ENCODE assay signal across 1 cellular context in the genomic region with DNA sequence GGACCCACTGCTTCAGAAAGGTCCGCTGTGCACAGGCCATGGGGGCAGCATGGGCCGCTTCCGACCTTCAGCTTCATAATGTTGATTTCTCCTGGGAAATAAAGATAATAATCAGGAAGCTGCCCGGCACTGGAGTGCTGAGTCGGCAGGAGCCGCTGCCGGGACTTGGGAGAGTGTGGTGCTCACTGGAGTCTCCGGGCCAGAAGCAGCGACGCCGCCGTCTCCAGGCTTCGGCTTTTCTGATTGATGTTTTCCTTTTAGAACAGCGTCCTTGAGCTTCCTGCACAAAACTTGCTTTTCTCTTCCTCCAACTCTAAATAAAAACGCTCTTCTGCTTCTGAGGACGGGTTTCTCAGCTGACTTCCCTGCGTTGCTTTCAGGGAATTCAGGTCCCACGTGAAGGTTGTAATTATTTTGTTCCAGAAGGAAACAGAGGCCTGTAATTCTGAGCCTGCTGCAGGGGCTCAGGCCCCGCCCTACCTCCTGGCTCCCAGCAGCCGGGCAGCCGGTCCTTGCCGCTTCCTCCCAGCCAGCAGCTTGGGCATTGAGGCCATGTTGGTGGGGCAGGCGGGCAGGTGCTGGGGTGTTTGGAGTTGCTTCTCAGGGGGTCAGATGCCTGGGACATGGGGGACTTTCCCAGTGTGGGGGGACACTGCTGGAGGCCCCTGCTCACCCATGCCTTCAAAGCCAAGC.
A peak's percentile ranks its signal among the peaks of the same experiment; 100 is the strongest.
TF ChIP-seq lines count a peak whose summit lies in the region.

No MANE protein-coding gene starts in this region.

TF ChIP-seq in H1, 55 proteins besides CTCF, POLR2A, EP300 and RAD21 (continued from another document):
- TF ChIP-seq ZNF274 (IDR thresholded peaks at IDR 0.05; ENCODE audit: borderline replicate concordance, extremely low read depth, low read length) (no peak), KDM4A (IDR thresholded peaks at IDR 0.05; ENCODE audit: low read depth, low read length, severe bottlenecking) (no peak), POLR2AphosphoS5 (IDR thresholded peaks at IDR 0.05; ENCODE audit: low read depth, low read length) (no peak), EGR1 (IDR thresholded peaks at IDR 0.05; ENCODE audit: borderline replicate concordance, low read depth, low read length) (no peak), FOSL1 (IDR thresholded peaks at IDR 0.05; ENCODE audit: insufficient read depth, low read depth, low read length) (no peak), TAF1 (IDR thresholded peaks at IDR 0.05; ENCODE audit: low read depth, low read length) (no peak), NRF1 (IDR thresholded peaks at IDR 0.05; ENCODE audit: low read depth, low read length) (no peak), MAFK (IDR thresholded peaks at IDR 0.05; ENCODE audit: low read depth, low read length) (peak; percentile 86), CTBP2 (IDR thresholded peaks at IDR 0.05; ENCODE audit: borderline replicate concordance, insufficient read depth, insufficient read length, low read length) (no peak), RBBP5 (IDR thresholded peaks at IDR 0.05; ENCODE audit: borderline replicate concordance, low read depth, low read length) (no peak)
- TF ChIP-seq, protein P1, sequence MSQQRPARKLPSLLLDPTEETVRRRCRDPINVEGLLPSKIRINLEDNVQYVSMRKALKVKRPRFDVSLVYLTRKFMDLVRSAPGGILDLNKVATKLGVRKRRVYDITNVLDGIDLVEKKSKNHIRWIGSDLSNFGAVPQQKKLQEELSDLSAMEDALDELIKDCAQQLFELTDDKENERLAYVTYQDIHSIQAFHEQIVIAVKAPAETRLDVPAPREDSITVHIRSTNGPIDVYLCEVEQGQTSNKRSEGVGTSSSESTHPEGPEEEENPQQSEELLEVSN (IDR thresholded peaks at IDR 0.05): 0 out of 2 replicates have a peak, but pooled peaks have one; percentile 13
- TF ChIP-seq, protein P2, sequence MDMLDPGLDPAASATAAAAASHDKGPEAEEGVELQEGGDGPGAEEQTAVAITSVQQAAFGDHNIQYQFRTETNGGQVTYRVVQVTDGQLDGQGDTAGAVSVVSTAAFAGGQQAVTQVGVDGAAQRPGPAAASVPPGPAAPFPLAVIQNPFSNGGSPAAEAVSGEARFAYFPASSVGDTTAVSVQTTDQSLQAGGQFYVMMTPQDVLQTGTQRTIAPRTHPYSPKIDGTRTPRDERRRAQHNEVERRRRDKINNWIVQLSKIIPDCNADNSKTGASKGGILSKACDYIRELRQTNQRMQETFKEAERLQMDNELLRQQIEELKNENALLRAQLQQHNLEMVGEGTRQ (IDR thresholded peaks at IDR 0.05; ENCODE audit: low read length): no peak
